1 cellular context compared by ENCODE assay signal in genomic region chr10:70537398-70538194, GRCh38.
TF ChIP-seq lines count a peak whose summit lies in the region.

No MANE protein-coding gene starts in this region.

TF ChIP-seq in GM23338, 12 proteins besides CTCF, POLR2A, EP300 and RAD21:
- TF ChIP-seq ZNF462 (CRISPR knock-in tag; IDR thresholded peaks at IDR 0.05) (no peak), NANOG (IDR thresholded peaks at IDR 0.05; ENCODE audit: borderline replicate concordance) (no peak), ZNF331 (CRISPR knock-in tag; IDR thresholded peaks at IDR 0.05; ENCODE audit: low read depth) (no peak), EZH2phosphoT487 (IDR thresholded peaks at IDR 0.05; ENCODE audit: unreplicated experiment) (no peak), ZNF114 (CRISPR knock-in tag; IDR thresholded peaks at IDR 0.05) (no peak), ETS1 (IDR thresholded peaks at IDR 0.05) (no peak), STAT1 (IDR thresholded peaks at IDR 0.05; ENCODE audit: unreplicated experiment) (no peak), POLR2AphosphoS5 (IDR thresholded peaks at IDR 0.05; ENCODE audit: low read depth) (no peak), CREB1 (CRISPR knock-in tag; IDR thresholded peaks at IDR 0.05; ENCODE audit: low read depth) (no peak), REST (IDR thresholded peaks at IDR 0.05; ENCODE audit: unreplicated experiment) (no peak), EZH2 (IDR thresholded peaks at IDR 0.05; ENCODE audit: low read depth, unreplicated experiment) (no peak), JUNB (IDR thresholded peaks at IDR 0.05; ENCODE audit: unreplicated experiment) (no peak)
